Comparison of ENCODE assay signal across 29 cellular contexts in genomic region chr14:74604896-74605295, GRCh38. TPM values are rescaled to one million over a fixed set of nuclear protein-coding genes. Genes with fewer than 3 reads are reported as not detected.
A peak's percentile ranks its signal among the peaks of the same experiment; 100 is the strongest.
DNase-seq lines count a peak whose midpoint lies in the region; ATAC-seq and TF ChIP-seq lines count a peak whose summit lies in the region.
"Had no signal": no experiment of that assay in that cellular context is flagged by ENCODE, and none has a peak within 500 bp of the region (broad histone marks: within the 10 kb centered on the region; RNA-seq: fewer than 3 reads in every experiment).

No MANE protein-coding gene starts in this region.

- H3K27me3 ChIP-seq in RWPE2 (ENCODE audit: insufficient read depth, poor library complexity, severe bottlenecking) (no peaks in the 10 kb centered on the region), HAP-1 (ENCODE audit: low read depth) (no peaks in the 10 kb centered on the region), transverse colon (no peaks in the 10 kb centered on the region)
- H3K27me3 ChIP-seq: adrenal gland, gastroesophageal sphincter had no signal

- intact Hi-C loops in sciatic nerve (cut with DNase I) (loop anchor here (10.0 kb wide), 1 partner anchor 200 kb away; no protein-coding TSS in a partner anchor), transverse colon (cut with DNase I; ENCODE audit: low total_unique reads) (loop anchor here (5.0 kb wide), 1 partner anchor 103 kb away; no protein-coding TSS in a partner anchor)

- ATAC-seq in RWPE2 (ENCODE audit: low read depth) (no peak), sciatic nerve (peak; percentile 33)
- ATAC-seq: A549; gastroesophageal sphincter; GM12878; naive thymus-derived CD4-positive, alpha-beta T cell; stimulated activated naive B cell treated with anti-CD40 and anti-IgM and Interleukin-4, amounts not matched to agents 10 μg/mL and 1 μg/mL and 100 μg/mL, for 72 hours; WTC11 had no signal

- in situ Hi-C loops in HAP-1 (cut with MboI; ENCODE audit: low sequenced_read_pairs), result no loop called here
- in situ Hi-C loops in transverse colon (cut with MboI; ENCODE audit: low pct_ligation_motif_present in 1 of 4, low pct_unique_long_range_greater_than_20kb in 1 of 4, low sequenced_read_pairs in 3 of 4), result loop anchor here in 1 of 4 donors (10.0 kb wide), 1 partner anchor 190 kb away; no protein-coding TSS in a partner anchor

- H3K4me1 ChIP-seq in RWPE2 (ENCODE audit: insufficient read depth, poor library complexity, severe bottlenecking), result peaks cover 19% of the 10 kb centered on the region
- H3K4me1 ChIP-seq in HAP-1, result no peaks in the 10 kb centered on the region
- H3K4me1 ChIP-seq in transverse colon, result peaks cover 0 to 9% (median 2%) of the 10 kb centered on the region in 4 donors
- H3K4me1 ChIP-seq: adrenal gland had no signal

- peak; percentile 82 for DNase-seq in AG08395 (ENCODE audit: low spot score)
- DNase-seq in RWPE2 (ENCODE audit: low spot score), result no peak
- DNase-seq in fibroblast of peridontal ligament (ENCODE audit: extremely low read depth), result peak; percentile 84
- DNase-seq in sciatic nerve (ENCODE audit: low spot score), result no peak
- DNase-seq in NCI-H82 treated with DMSO at 0.1 percent for 48 hours (lab: John Stamatoyannopoulos, UW; ENCODE audit: unreplicated experiment), result no peak
- no peak for DNase-seq in HAP-1 (ENCODE audit: low spot score in 2 of 2)
- no peak for DNase-seq in mesenteric fat pad (ENCODE audit: low spot score)
- DNase-seq in transverse colon, result no peak
- DNase-seq: activated CD4-positive, alpha-beta T cell treated with anti-CD3 and anti-CD28 coated beads, Interleukin-2, amount 50 U/mL, for 48 hours; activated gamma-delta T cell; adrenal gland; CD4-positive, alpha-beta T cell; dermis blood vessel endothelial cell; DMS153; GF-D8; KG1; kidney; MV-4-11; naive thymus-derived CD4-positive, alpha-beta T cell; NCI-H187; NCI-H226; NCI-H774; OCI-M1; stimulated activated CD4-positive, alpha-beta T cell treated with anti-CD3 and anti-CD28 coated beads, Interleukin-2, amount 100 ng/mL, for 24 hours; stimulated activated naive B cell treated with anti-CD40 and anti-IgM and Interleukin-4, amounts not matched to agents 10 μg/mL and 1 μg/mL and 100 μg/mL, for 72 hours had no signal

- H3K9me3 ChIP-seq in RWPE2 (ENCODE audit: severe bottlenecking), result no peaks in the 10 kb centered on the region
- no peaks in the 10 kb centered on the region for H3K9me3 ChIP-seq in HAP-1
- no peaks in the 10 kb centered on the region for H3K9me3 ChIP-seq in transverse colon
- H3K9me3 ChIP-seq: A549, adrenal gland, gastroesophageal sphincter had no signal

- H3K36me3 ChIP-seq in RWPE2 (ENCODE audit: low read depth) (peaks cover 79% of the 10 kb centered on the region), HAP-1 (replicated peaks) (no peaks in the 10 kb centered on the region), transverse colon (no peaks in the 10 kb centered on the region)
- H3K36me3 ChIP-seq: adrenal gland had no signal

- TF ChIP-seq POLR2A in transverse colon (IDR thresholded peaks at IDR 0.05), result no peak

- H3K27ac ChIP-seq in RWPE2 (ENCODE audit: poor library complexity, severe bottlenecking) (peak overlapping the region; percentile 99), transverse colon (peak overlapping the region in 1 of 4 donors; percentile 29)
- H3K27ac ChIP-seq: adrenal gland had no signal

- TF ChIP-seq CTCF in RWPE2 (IDR thresholded peaks at IDR 0.05; ENCODE audit: poor library complexity, severe bottlenecking) (no peak), transverse colon (IDR thresholded peaks at IDR 0.05) (no peak)

- TF ChIP-seq EP300 in transverse colon (IDR thresholded peaks at IDR 0.05; ENCODE audit: low read depth), result no peak

- WGBS in transverse colon (ENCODE audit: low coverage in 1 of 2), 2 donors, result 80% methylated on average over 8 of the region's 9 CpGs; no CpG with 5 or more reads in 1 of the 2 donors

- no peak overlapping the region for H3K4me3 ChIP-seq in RWPE2 (ENCODE audit: severe bottlenecking)
- H3K4me3 ChIP-seq in HAP-1, result no peak overlapping the region
- no peak overlapping the region for H3K4me3 ChIP-seq in transverse colon
- H3K4me3 ChIP-seq: A549, adrenal gland, gastroesophageal sphincter, GM12878 had no signal

RNA-seq across cellular contexts. Expression of gene LTBP2, which starts 7.1 kb away (rescaled TPM):
- 93.0 TPM for total RNA-seq in sciatic nerve
- total RNA-seq in mesenteric fat pad, result 58.2 TPM
- 10 to 100 TPM in 3 of 4 donors, 1 to 10 TPM in 1; 9.7 to 15.3 (median 11.9) TPM for total RNA-seq in transverse colon

Comparison
In these comparisons a context has a peak if more than half of its experiments do, and no peak if none do; other contexts are left out.
1. DNase-seq: peak in AG08395 (single experiment) and fibroblast of peridontal ligament (single experiment); none in RWPE2 (single experiment), sciatic nerve (single experiment), NCI-H82 treated with DMSO at 0.1 percent for 48 hours (single experiment), HAP-1 (0 of 2), mesenteric fat pad (single experiment) and transverse colon (single experiment).